ENCODE assay signal across 9 cellular contexts in genomic region chr16:19223235-19223847, GRCh38. TPM values are rescaled to one million over a fixed set of nuclear protein-coding genes. Genes with fewer than 3 reads are reported as not detected.
DNase-seq lines count a peak whose midpoint lies in the region; ATAC-seq and TF ChIP-seq lines count a peak whose summit lies in the region.
"Had no signal": no experiment of that assay in that cellular context is flagged by ENCODE, and none has a peak within 500 bp of the region (broad histone marks: within the 10 kb centered on the region; RNA-seq: fewer than 3 reads in every experiment).

No MANE protein-coding gene starts in this region.

- no peaks in the 10 kb centered on the region for H3K79me2 ChIP-seq in mesendoderm (ENCODE audit: control insufficient read depth, insufficient read depth, low read length)

- H2AK5ac ChIP-seq in mesendoderm (ENCODE audit: low read length): no peak overlapping the region

- H4K8ac ChIP-seq in mesendoderm (ENCODE audit: low read depth, low read length): no peak overlapping the region

- H3K4ac ChIP-seq in mesendoderm (ENCODE audit: low read depth, low read length): no peak overlapping the region

- H3K4me1 ChIP-seq in mesendoderm (ENCODE audit: control insufficient read depth, low read depth, low read length): no peaks in the 10 kb centered on the region

- H3K4me3 ChIP-seq in HL-60 (replicated peaks; ENCODE audit: insufficient read depth, low read length) (no peak overlapping the region), mesendoderm (ENCODE audit: low read length) (no peak overlapping the region)
- H3K4me3 ChIP-seq: lung had no signal

- H4K5ac ChIP-seq in mesendoderm (ENCODE audit: low read length): no peak overlapping the region

- no peak overlapping the region for H3K9ac ChIP-seq in mesendoderm (ENCODE audit: low read length)

- no peak overlapping the region for H3K56ac ChIP-seq in mesendoderm (ENCODE audit: low read length)

- no peak overlapping the region for H3K27ac ChIP-seq in HL-60 (replicated peaks)
- H3K27ac ChIP-seq in mesendoderm (ENCODE audit: low read depth, low read length): no peak overlapping the region

- DNase-seq in COLO668 (lab: John Stamatoyannopoulos, UW; ENCODE audit: unreplicated experiment) (peak; percentile 60), HL-60 (ENCODE audit: low read depth in 1 of 2, low spot score in 1 of 2) (peak in 1 of 2 experiments; percentile 34), mesendoderm (peak; percentile 67), OCI-M2 (lab: John Stamatoyannopoulos, UW; ENCODE audit: unreplicated experiment) (no peak)
- peak; percentile 74 to 78 for DNase-seq in activated T-cell treated with anti-CD3 and anti-CD28 coated beads, Interleukin-2, amount 50 U/mL, for 48 hours

- H2BK15ac ChIP-seq in mesendoderm (replicated peaks; ENCODE audit: low read depth): no peak overlapping the region

- TF ChIP-seq CTCF in HL-60 (IDR thresholded peaks at IDR 0.05; ENCODE audit: insufficient read depth, low read length): peak; percentile 46

- ATAC-seq in HG03196 (IDR thresholded peaks at IDR 0.05; ENCODE audit: unreplicated experiment) (no peak), HG02678 (IDR thresholded peaks at IDR 0.05; ENCODE audit: unreplicated experiment) (no peak), GM21786 (IDR thresholded peaks at IDR 0.05; ENCODE audit: unreplicated experiment) (no peak)

- WGBS in mesendoderm (ENCODE audit: extremely low coverage, insufficient coverage, low lambda C conversion rate): no CpG with 5 or more reads among the region's 7 CpGs

- H3K79me1 ChIP-seq in mesendoderm (ENCODE audit: low read length): no peaks in the 10 kb centered on the region

- no peak overlapping the region for H3K4me2 ChIP-seq in mesendoderm (ENCODE audit: low read length)

- H3K36me3 ChIP-seq in mesendoderm (ENCODE audit: control insufficient read depth, insufficient read depth, low read length): no peaks in the 10 kb centered on the region

- no peak overlapping the region for H3K18ac ChIP-seq in mesendoderm (ENCODE audit: low read length)

- H3K23ac ChIP-seq in mesendoderm (ENCODE audit: low read length): no peak overlapping the region

- H2BK120ac ChIP-seq in mesendoderm (ENCODE audit: low read depth, low read length): no peak overlapping the region

- H3K27me3 ChIP-seq in HL-60 (ENCODE audit: insufficient read depth, poor library complexity, severe bottlenecking): no peaks in the 10 kb centered on the region
- H3K27me3 ChIP-seq in mesendoderm (ENCODE audit: insufficient read depth, low read length, poor library complexity): no peaks in the 10 kb centered on the region

- no peak overlapping the region for H2BK5ac ChIP-seq in mesendoderm (ENCODE audit: low read length)

RNA-seq across cellular contexts. Expression of gene SYT17, which starts 55.3 kb away (rescaled TPM):
- 3.4 TPM for polyA plus RNA-seq in mesendoderm (2013, experiment 1 of 2)
- polyA plus RNA-seq in mesendoderm (2013, experiment 2 of 2): 3.3 TPM
